In genomic region chr20:17835240-17835940, GRCh38 we compare ENCODE assay signal across 10 cellular contexts.
DNase-seq lines count a peak whose midpoint lies in the region; ATAC-seq, FAIRE-seq and TF ChIP-seq lines count a peak whose summit lies in the region.
"Had no signal": no experiment of that assay in that cellular context is flagged by ENCODE, and none has a peak within 500 bp of the region (broad histone marks: within the 10 kb centered on the region; RNA-seq: fewer than 3 reads in every experiment).

No MANE protein-coding gene starts in this region.

- H3K4me3 Mint-ChIP-seq in mesothelial cell of epicardium: no peak overlapping the region

- TF ChIP-seq CTCF in PC-3 (conservative IDR thresholded peaks at IDR 0.05; ENCODE audit: low read depth, low read length) (no peak), endothelial cell of umbilical vein (IDR thresholded peaks at IDR 0.05; ENCODE audit: extremely low read depth in 1 of 2, insufficient read depth in 1 of 2, low read depth in 1 of 2, low read length in 2 of 2) (no peak), mesothelial cell of epicardium (IDR thresholded peaks at IDR 0.05; ENCODE audit: unreplicated experiment) (no peak)

- H3K9me1 ChIP-seq in endothelial cell of umbilical vein (replicated peaks; ENCODE audit: control insufficient read depth, extremely low read depth, insufficient read depth, low read length): no peaks in the 10 kb centered on the region

- H3K9me2 ChIP-seq in PC-3 (replicated peaks; ENCODE audit: low read length): no peaks in the 10 kb centered on the region

- ATAC-seq in PC-3 (peak; percentile 97), HG03460 (IDR thresholded peaks at IDR 0.05; ENCODE audit: unreplicated experiment) (no peak)

- H3K27ac Mint-ChIP-seq in mesothelial cell of epicardium: peak overlapping the region; percentile 83

- H3K36me3 ChIP-seq in PC-3 (ENCODE audit: low read depth, low read length) (no peaks in the 10 kb centered on the region), endothelial cell of umbilical vein (ENCODE audit: control insufficient read depth in 2 of 2, extremely low read depth in 1 of 2, insufficient read depth in 2 of 2, low read length in 2 of 2) (no peaks in the 10 kb centered on the region)

- no peak for TF ChIP-seq POLR2A in endothelial cell of umbilical vein (IDR thresholded peaks at IDR 0.05; ENCODE audit: low read depth, low read length)

- H3K27me3 Mint-ChIP-seq in mesothelial cell of epicardium (ENCODE audit: low read depth): no peaks in the 10 kb centered on the region

- peaks cover 4% of the 10 kb centered on the region for H3K9me3 Mint-ChIP-seq in mesothelial cell of epicardium

- H3K9ac ChIP-seq in PC-3 (ENCODE audit: low read length) (peak overlapping the region; percentile 39), endothelial cell of umbilical vein (replicated peaks; ENCODE audit: extremely low read depth, insufficient read depth, low read length) (no peak overlapping the region)

- H3K36me3 Mint-ChIP-seq in mesothelial cell of epicardium: no peaks in the 10 kb centered on the region

- H3K27ac ChIP-seq in PC-3 (ENCODE audit: low read length): peak overlapping the region; percentile 53
- no peak overlapping the region for H3K27ac ChIP-seq in endothelial cell of umbilical vein (ENCODE audit: insufficient read depth, low read depth, low read length)

- peak; percentile 94 for FAIRE-seq in endothelial cell of umbilical vein (lab: Jason Lieb, UNC)
- FAIRE-seq in urothelium cell line (lab: Jason Lieb, UNC): peak; percentile 72

- CTCF ChIA-PET in PC-3 (lab: Charles Lee) (no interaction called here), endothelial cell of umbilical vein (lab: Charles Lee) (no interaction called here)

- no peaks in the 10 kb centered on the region for H4K20me1 ChIP-seq in PC-3 (ENCODE audit: low read length)
- H4K20me1 ChIP-seq in endothelial cell of umbilical vein (replicated peaks; ENCODE audit: control insufficient read depth, extremely low read depth, insufficient read depth, low read length): no peaks in the 10 kb centered on the region

- POLR2A ChIA-PET in PC-3 (lab: Charles Lee; ENCODE audit: unreplicated experiment) (no interaction called here), endothelial cell of umbilical vein (lab: Charles Lee) (interaction anchor here (0.6 kb wide), 2 partner anchors 59 to 184 kb away, joined by 4 to 6 read pairs; no protein-coding TSS in a partner anchor)

- DNase-seq in PC-3 (peak; percentile 97), endothelial cell of umbilical vein (ENCODE audit: low read depth, low spot score) (peak; percentile 58), mesothelial cell of epicardium (ENCODE audit: low spot score in 2 of 2, unreplicated experiment in 2 of 2) (no peak), urothelium cell line (ENCODE audit: low spot score) (peak; percentile 81), KG1 (lab: John Stamatoyannopoulos, UW) (no peak), NCI-H526 (lab: John Stamatoyannopoulos, UW) (no peak), DMS 273 treated with DMSO at 0.1 percent for 48 hours (lab: John Stamatoyannopoulos, UW) (no peak)
- DNase-seq: activated CD4-positive, alpha-beta T cell treated with anti-CD3 and anti-CD28 coated beads, Interleukin-2, amount 50 U/mL, for 4 hours; NCI-H524 treated with DMSO at 0.1 percent for 48 hours had no signal

- H2AFZ ChIP-seq in PC-3 (ENCODE audit: low read length): peak overlapping the region; percentile 86
- H2AFZ ChIP-seq in endothelial cell of umbilical vein (ENCODE audit: low read depth, low read length): peak overlapping the region; percentile 77

- no peaks in the 10 kb centered on the region for H3K79me2 ChIP-seq in PC-3 (ENCODE audit: low read length)
- H3K79me2 ChIP-seq in endothelial cell of umbilical vein (ENCODE audit: control insufficient read depth, insufficient read depth, low read length): no peaks in the 10 kb centered on the region

- BruUV-seq in PC-3 (replicated peaks; lab: Mats Ljungman, UMichigan): no TSS peak
- BruUV-seq in endothelial cell of umbilical vein (replicated peaks; lab: Mats Ljungman, UMichigan): no TSS peak

- H3K4me3 ChIP-seq in PC-3 (ENCODE audit: low read length): no peak overlapping the region
- H3K4me3 ChIP-seq in endothelial cell of umbilical vein (replicated peaks in 1 of 3; ENCODE audit: insufficient read depth in 1 of 3, low read depth in 1 of 3, low read length in 3 of 3): no peak overlapping the region

- H3K4me2 ChIP-seq in PC-3 (ENCODE audit: low read length) (peak overlapping the region; percentile 47), endothelial cell of umbilical vein (ENCODE audit: insufficient read depth, low read length) (no peak overlapping the region)

- H3K4me1 ChIP-seq in PC-3 (ENCODE audit: insufficient read depth, low read length): peaks cover 28% of the 10 kb centered on the region
- H3K4me1 ChIP-seq in endothelial cell of umbilical vein (ENCODE audit: control insufficient read depth, extremely low read depth, insufficient read depth, low read length): peaks cover 5% of the 10 kb centered on the region

- dilution Hi-C loops in endothelial cell of umbilical vein (cut with MboI; ENCODE audit: extremely low pct_ligation_motif_present, low sequenced_read_pairs): no loop called here

- H3K27me3 ChIP-seq in PC-3 (ENCODE audit: low read length) (no peaks in the 10 kb centered on the region), endothelial cell of umbilical vein (ENCODE audit: control insufficient read depth in 2 of 2, insufficient read depth in 2 of 2, low read length in 2 of 2) (no peaks in the 10 kb centered on the region)

- no peaks in the 10 kb centered on the region for H3K9me3 ChIP-seq in PC-3 (ENCODE audit: low read length)
- no peaks in the 10 kb centered on the region for H3K9me3 ChIP-seq in endothelial cell of umbilical vein (replicated peaks; ENCODE audit: control insufficient read depth, insufficient read depth, low read length)

- peaks cover 12% of the 10 kb centered on the region for H3K4me1 Mint-ChIP-seq in mesothelial cell of epicardium

- intact Hi-C loops in PC-3 (cut with micrococcal nuclease): no loop called here
- intact Hi-C loops in endothelial cell of umbilical vein (cut with micrococcal nuclease): no loop called here

- H3F3A ChIP-seq in PC-3 (ENCODE audit: low read length, unreplicated experiment): peaks cover 8% of the 10 kb centered on the region

TF ChIP-seq in endothelial cell of umbilical vein, 7 proteins besides CTCF, POLR2A, EP300 and RAD21:
- TF ChIP-seq FOS (IDR thresholded peaks at IDR 0.05; ENCODE audit: borderline replicate concordance, insufficient read depth, low read length) (peak; percentile 64), MAX (IDR thresholded peaks at IDR 0.05; ENCODE audit: insufficient read depth, insufficient read length) (no peak), JUN (IDR thresholded peaks at IDR 0.05; ENCODE audit: borderline replicate concordance, insufficient read depth, insufficient read length, low read depth) (peak; percentile 19)

Comparison
In these comparisons a context has a peak if more than half of its experiments do, and no peak if none do; other contexts are left out.
1. DNase-seq: peak in PC-3 (single experiment), endothelial cell of umbilical vein (single experiment) and urothelium cell line (single experiment); none in mesothelial cell of epicardium (0 of 2), KG1 (single experiment), NCI-H526 (0 of 2) and DMS 273 treated with DMSO at 0.1 percent for 48 hours (single experiment).